ENCODE assay signal across 10 cellular contexts in the genomic region with DNA sequence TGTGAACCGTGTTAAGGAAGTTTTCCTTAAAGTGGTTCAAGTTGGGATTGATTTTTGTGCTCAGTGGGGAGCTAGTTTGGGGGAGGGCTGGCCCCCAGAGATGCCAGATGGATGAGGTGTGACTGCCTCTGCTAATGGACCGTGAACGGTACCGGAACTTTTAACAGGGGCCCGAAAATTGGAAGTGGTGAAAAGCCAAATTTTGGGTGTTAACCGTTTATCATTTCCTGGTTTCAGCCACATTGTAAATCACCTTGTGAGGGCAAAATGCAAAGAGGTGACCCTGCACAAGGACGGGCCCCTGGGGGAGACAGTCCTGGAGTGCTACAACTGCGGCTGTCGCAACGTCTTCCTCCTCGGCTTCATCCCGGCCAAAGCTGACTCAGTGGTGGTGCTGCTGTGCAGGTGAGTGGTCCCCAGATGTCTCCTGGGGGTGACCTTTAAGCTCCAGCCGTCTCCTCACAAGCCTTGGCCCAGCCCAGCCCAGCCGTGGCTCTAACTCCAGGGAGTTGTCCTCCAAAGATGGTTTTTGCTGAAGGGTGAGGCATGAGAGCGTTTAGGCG. TPM values are rescaled to one million over a fixed set of nuclear protein-coding genes. Genes with fewer than 3 reads are reported as not detected.
A peak's percentile ranks its signal among the peaks of the same experiment; 100 is the strongest.
DNase-seq lines count a peak whose midpoint lies in the region; ATAC-seq lines count a peak whose summit lies in the region.
"Had no signal": no experiment of that assay in that cellular context is flagged by ENCODE, and none has a peak within 500 bp of the region (broad histone marks: within the 10 kb centered on the region; RNA-seq: fewer than 3 reads in every experiment).

No MANE protein-coding gene starts in this region.

- POLR2A ChIA-PET in activated CD8-positive, alpha-beta T cell treated with anti-CD3 and anti-CD28 coated beads, Interleukin-2, amount 10 ng/mL, durations not matched to agents 7 days and 5 days (lab: Charles Lee): interaction anchor here (0.7 to 0.9 kb wide), 2 partner anchors 22 to 261 kb away, joined by 3 read pairs; partner anchors contain the start of gene REX1BD
- POLR2A ChIA-PET in naive thymus-derived CD4-positive, alpha-beta T cell (lab: Charles Lee): no interaction called here

- H3K4me3 Mint-ChIP-seq in activated CD8-positive, alpha-beta T cell treated with anti-CD3 and anti-CD28 coated beads, Interleukin-2, amount 10 ng/mL, durations not matched to agents 7 days and 5 days: no peak overlapping the region
- peak overlapping the region in 1 of 2 donors; percentile 62 for H3K4me3 Mint-ChIP-seq in stimulated activated naive B cell treated with anti-CD40 and anti-IgM and Interleukin-4, amounts not matched to agents 10 μg/mL and 1 μg/mL and 100 μg/mL, for 72 hours
- H3K4me3 Mint-ChIP-seq in naive thymus-derived CD4-positive, alpha-beta T cell: no peak overlapping the region

- peaks cover 13 to 15% of the 10 kb centered on the region in 2 donors for H3K4me1 ChIP-seq in naive thymus-derived CD4-positive, alpha-beta T cell (ENCODE audit: control insufficient read depth in 2 of 2, insufficient read depth in 2 of 2, low read length in 2 of 2)

- H3K27me3 Mint-ChIP-seq in activated CD8-positive, alpha-beta T cell treated with anti-CD3 and anti-CD28 coated beads, Interleukin-2, amount 10 ng/mL, durations not matched to agents 7 days and 5 days (ENCODE audit: low read depth): no peaks in the 10 kb centered on the region
- no peaks in the 10 kb centered on the region for H3K27me3 Mint-ChIP-seq in stimulated activated naive B cell treated with anti-CD40 and anti-IgM and Interleukin-4, amounts not matched to agents 10 μg/mL and 1 μg/mL and 100 μg/mL, for 72 hours
- H3K27me3 Mint-ChIP-seq in naive thymus-derived CD4-positive, alpha-beta T cell: no peaks in the 10 kb centered on the region

- CTCF ChIA-PET in activated CD8-positive, alpha-beta T cell treated with anti-CD3 and anti-CD28 coated beads, Interleukin-2, amount 10 ng/mL, durations not matched to agents 7 days and 5 days (lab: Charles Lee): interaction anchor here (8.7 kb wide), 1 partner anchor 17 kb away, joined by 104 read pairs; the partner anchor contains the start of gene UPF1
- CTCF ChIA-PET in naive thymus-derived CD4-positive, alpha-beta T cell (lab: Charles Lee): interaction anchor here (0.9 kb wide), 1 partner anchor 261 kb away, joined by 4 read pairs; no protein-coding TSS in a partner anchor

- peaks cover 60% of the 10 kb centered on the region for H3K36me3 Mint-ChIP-seq in activated CD8-positive, alpha-beta T cell treated with anti-CD3 and anti-CD28 coated beads, Interleukin-2, amount 10 ng/mL, durations not matched to agents 7 days and 5 days (ENCODE audit: low read depth)
- H3K36me3 Mint-ChIP-seq in stimulated activated naive B cell treated with anti-CD40 and anti-IgM and Interleukin-4, amounts not matched to agents 10 μg/mL and 1 μg/mL and 100 μg/mL, for 72 hours: peaks cover 49 to 72% of the 10 kb centered on the region in 2 donors
- H3K36me3 Mint-ChIP-seq in naive thymus-derived CD4-positive, alpha-beta T cell: peaks cover 0 to 25% (median 6%) of the 10 kb centered on the region in 5 donors

- DNase-seq in GM19238 (ENCODE audit: insufficient read length, low spot score) (peak; percentile 57), left ventricle myocardium superior (peak; percentile 20), SHP77 (lab: John Stamatoyannopoulos, UW) (no peak), NCI-H1417 treated with DMSO at 0.1 percent for 48 hours (lab: John Stamatoyannopoulos, UW) (no peak), MG63 (no peak)
- DNase-seq in activated CD8-positive, alpha-beta T cell treated with anti-CD3 and anti-CD28 coated beads, Interleukin-2, amount 10 ng/mL, durations not matched to agents 7 days and 5 days: no peak
- DNase-seq in stimulated activated naive B cell treated with anti-CD40 and anti-IgM and Interleukin-4, amounts not matched to agents 10 μg/mL and 1 μg/mL and 100 μg/mL, for 72 hours: no peak
- no peak for DNase-seq in naive thymus-derived CD4-positive, alpha-beta T cell
- DNase-seq: activated CD4-positive, alpha-beta T cell treated with anti-CD3 and anti-CD28 coated beads, Interleukin-2, amount 50 U/mL, for 4 hours; OCI-M1 had no signal

- no peak overlapping the region for H3K4me3 ChIP-seq in naive thymus-derived CD4-positive, alpha-beta T cell (ENCODE audit: low read length)
- no peak overlapping the region for H3K4me3 ChIP-seq in MG63

- H3K9me3 Mint-ChIP-seq in activated CD8-positive, alpha-beta T cell treated with anti-CD3 and anti-CD28 coated beads, Interleukin-2, amount 10 ng/mL, durations not matched to agents 7 days and 5 days (ENCODE audit: insufficient read depth): no peaks in the 10 kb centered on the region
- no peaks in the 10 kb centered on the region for H3K9me3 Mint-ChIP-seq in stimulated activated naive B cell treated with anti-CD40 and anti-IgM and Interleukin-4, amounts not matched to agents 10 μg/mL and 1 μg/mL and 100 μg/mL, for 72 hours
- no peaks in the 10 kb centered on the region for H3K9me3 Mint-ChIP-seq in naive thymus-derived CD4-positive, alpha-beta T cell

- H3K27me3 ChIP-seq in naive thymus-derived CD4-positive, alpha-beta T cell (ENCODE audit: control insufficient read depth in 2 of 2, insufficient read depth in 2 of 2, low read length in 2 of 2): no peaks in the 10 kb centered on the region
- no peaks in the 10 kb centered on the region for H3K27me3 ChIP-seq in MG63

- H3K36me3 ChIP-seq in naive thymus-derived CD4-positive, alpha-beta T cell (ENCODE audit: control insufficient read depth in 2 of 3, insufficient read depth in 3 of 3, low read length in 3 of 3): peaks cover 31 to 83% (median 42%) of the 10 kb centered on the region in 3 experiments
- H3K36me3 ChIP-seq in MG63: peaks cover 81% of the 10 kb centered on the region

- no peak overlapping the region for H3K27ac ChIP-seq in naive thymus-derived CD4-positive, alpha-beta T cell (ENCODE audit: low read depth, low read length)

- peaks cover 46% of the 10 kb centered on the region for H3K4me1 Mint-ChIP-seq in activated CD8-positive, alpha-beta T cell treated with anti-CD3 and anti-CD28 coated beads, Interleukin-2, amount 10 ng/mL, durations not matched to agents 7 days and 5 days (ENCODE audit: low read depth)
- peaks cover 43 to 62% of the 10 kb centered on the region in 2 donors for H3K4me1 Mint-ChIP-seq in stimulated activated naive B cell treated with anti-CD40 and anti-IgM and Interleukin-4, amounts not matched to agents 10 μg/mL and 1 μg/mL and 100 μg/mL, for 72 hours
- peaks cover 26 to 38% (median 31%) of the 10 kb centered on the region in 7 donors for H3K4me1 Mint-ChIP-seq in naive thymus-derived CD4-positive, alpha-beta T cell

- H3K27ac Mint-ChIP-seq in activated CD8-positive, alpha-beta T cell treated with anti-CD3 and anti-CD28 coated beads, Interleukin-2, amount 10 ng/mL, durations not matched to agents 7 days and 5 days: peak overlapping the region; percentile 58
- peak overlapping the region; percentile 95 for H3K27ac Mint-ChIP-seq in stimulated activated naive B cell treated with anti-CD40 and anti-IgM and Interleukin-4, amounts not matched to agents 10 μg/mL and 1 μg/mL and 100 μg/mL, for 72 hours
- peak overlapping the region in 3 of 9 donors; percentile 49 to 69 (median 54) for H3K27ac Mint-ChIP-seq in naive thymus-derived CD4-positive, alpha-beta T cell

- intact Hi-C loops in left ventricle myocardium superior (cut with micrococcal nuclease): loop anchor here (10.0 kb wide), 1 partner anchor 255 kb away; no protein-coding TSS in a partner anchor
- intact Hi-C loops in naive thymus-derived CD4-positive, alpha-beta T cell (cut with micrococcal nuclease): loop anchor here in 1 of 2 donors (5.0 kb wide), 1 partner anchor 253 kb away; no protein-coding TSS in a partner anchor

- ATAC-seq in activated CD8-positive, alpha-beta T cell treated with anti-CD3 and anti-CD28 coated beads, Interleukin-2, amount 10 ng/mL, durations not matched to agents 7 days and 5 days: no peak
- ATAC-seq in left ventricle myocardium superior: no peak
- ATAC-seq in stimulated activated naive B cell treated with anti-CD40 and anti-IgM and Interleukin-4, amounts not matched to agents 10 μg/mL and 1 μg/mL and 100 μg/mL, for 72 hours (replicated peaks): peak in 1 of 2 donors; percentile 37
- no peak for ATAC-seq in naive thymus-derived CD4-positive, alpha-beta T cell

- H3K9me3 ChIP-seq in naive thymus-derived CD4-positive, alpha-beta T cell (ENCODE audit: control insufficient read depth in 2 of 3, low read length in 3 of 3): no peaks in the 10 kb centered on the region
- no peaks in the 10 kb centered on the region for H3K9me3 ChIP-seq in MG63

RNA-seq across cellular contexts. Expression of gene UPF1, which starts 18.2 kb away (rescaled TPM):
- 10 to 100 TPM; 81.8 to 84.0 TPM for total RNA-seq in activated CD8-positive, alpha-beta T cell treated with anti-CD3 and anti-CD28 coated beads, Interleukin-2, amount 10 ng/mL, durations not matched to agents 7 days and 5 days
- 37.3 TPM for total RNA-seq in left ventricle myocardium superior
- 100 to 1,000 TPM in 4 of 5 experiments, 10 to 100 TPM in 1; 98.7 to 148 (median 113) TPM for total RNA-seq in naive thymus-derived CD4-positive, alpha-beta T cell
- 10 to 100 TPM in 1 of 2 donors, 1 to 10 TPM in 1; 7.7 to 25.3 TPM for polyA plus RNA-seq in naive thymus-derived CD4-positive, alpha-beta T cell
- total RNA-seq in MG63 (2014; rRNA removed; shearing (Covaris generic); ENCODE audit: low replicate concordance): 66.0 and 80.2 TPM in 2 replicates

RNA-seq across cellular contexts. Expression of gene CERS1, which starts 46.0 kb away (rescaled TPM):
- not detected for total RNA-seq in activated CD8-positive, alpha-beta T cell treated with anti-CD3 and anti-CD28 coated beads, Interleukin-2, amount 10 ng/mL, durations not matched to agents 7 days and 5 days
- total RNA-seq in left ventricle myocardium superior: 0.42 TPM
- total RNA-seq in naive thymus-derived CD4-positive, alpha-beta T cell: not detected
- polyA plus RNA-seq in naive thymus-derived CD4-positive, alpha-beta T cell: not detected
- total RNA-seq in MG63 (2014; rRNA removed; shearing (Covaris generic); ENCODE audit: low replicate concordance): 8.4 and 9.9 TPM in 2 replicates

RNA-seq across cellular contexts. Expression of gene COMP, which starts 58.8 kb away (rescaled TPM):
- total RNA-seq in activated CD8-positive, alpha-beta T cell treated with anti-CD3 and anti-CD28 coated beads, Interleukin-2, amount 10 ng/mL, durations not matched to agents 7 days and 5 days: not detected
- total RNA-seq in left ventricle myocardium superior: not detected
- total RNA-seq in naive thymus-derived CD4-positive, alpha-beta T cell: not detected
- not detected for polyA plus RNA-seq in naive thymus-derived CD4-positive, alpha-beta T cell
- total RNA-seq in MG63 (2014; rRNA removed; shearing (Covaris generic); ENCODE audit: low replicate concordance): 0.30 and 0.66 TPM in 2 replicates

Comparison
In these comparisons a context has a peak if more than half of its experiments do, and no peak if none do; other contexts are left out.
1. DNase-seq: peak in GM19238 (single experiment) and left ventricle myocardium superior (single experiment); none in activated CD8-positive, alpha-beta T cell treated with anti-CD3 and anti-CD28 coated beads, Interleukin-2, amount 10 ng/mL, durations not matched to agents 7 days and 5 days (single experiment), stimulated activated naive B cell treated with anti-CD40 and anti-IgM and Interleukin-4, amounts not matched to agents 10 μg/mL and 1 μg/mL and 100 μg/mL, for 72 hours (single experiment), SHP77 (0 of 2), NCI-H1417 treated with DMSO at 0.1 percent for 48 hours (single experiment), naive thymus-derived CD4-positive, alpha-beta T cell (0 of 9) and MG63 (single experiment).